8 cellular contexts compared by ENCODE assay signal in genomic region chr20:8019178-8019997, GRCh38. TPM values are rescaled to one million over a fixed set of nuclear protein-coding genes. Genes with fewer than 3 reads are reported as not detected.
A peak's percentile ranks its signal among the peaks of the same experiment; 100 is the strongest.
DNase-seq lines count a peak whose midpoint lies in the region; ATAC-seq and TF ChIP-seq lines count a peak whose summit lies in the region.

TMX4 (minus strand) TSS chr20:8019761; CDS start chr20:8019613, 148 bp downstream.

- H3K4me1 ChIP-seq in GM23338 (ENCODE audit: insufficient read depth) (peaks cover 4% of the 10 kb centered on the region), RWPE2 (ENCODE audit: insufficient read depth, poor library complexity, severe bottlenecking) (peaks cover 15% of the 10 kb centered on the region)

- H3K36me3 Mint-ChIP-seq in GM23338 (ENCODE audit: low read depth), result no peaks in the 10 kb centered on the region; the same call in 2 of the 3 replicates
- H3K36me3 Mint-ChIP-seq in nephron (ENCODE audit: low read depth), result no peaks in the 10 kb centered on the region
- peaks cover 11% of the 10 kb centered on the region for H3K36me3 Mint-ChIP-seq in stimulated activated naive CD8-positive, alpha-beta T cell treated with anti-CD3 and anti-CD28 coated beads, Interleukin-15, Interleukin-2, amounts not matched to agents 100 ng/mL and 50 ng/mL, for 24 hours (ENCODE audit: low read depth)

- H3K4me3 ChIP-seq in GM23338 (peak within 1 kb of the TSS; percentile 64), RWPE2 (ENCODE audit: severe bottlenecking) (peak within 1 kb of the TSS; percentile 78)

- H3K9me3 Mint-ChIP-seq in GM23338 (no peaks in the 10 kb centered on the region), nephron (no peaks in the 10 kb centered on the region)
- H3K9me3 Mint-ChIP-seq in stimulated activated naive CD8-positive, alpha-beta T cell treated with anti-CD3 and anti-CD28 coated beads, Interleukin-15, Interleukin-2, amounts not matched to agents 100 ng/mL and 50 ng/mL, for 24 hours, result no peaks in the 10 kb centered on the region

- peak within 1 kb of the TSS; percentile 90 for H2AFZ ChIP-seq in GM23338

- TF ChIP-seq CTCF in GM23338 (conservative IDR thresholded peaks at IDR 0.05; ENCODE audit: low read depth in 2 of 2), result peak in 1 of 2 experiments; percentile 35; a peak in 3 of 4 replicates
- TF ChIP-seq CTCF in RWPE2 (IDR thresholded peaks at IDR 0.05; ENCODE audit: poor library complexity, severe bottlenecking), result peak; percentile 46
- peak; percentile 36 to 64 (median 40) for TF ChIP-seq CTCF in nephron (IDR thresholded peaks at IDR 0.05; ENCODE audit: unreplicated experiment in 3 of 3)

- H3K27me3 Mint-ChIP-seq in GM23338 (ENCODE audit: insufficient read depth, low read depth, poor library complexity), result peaks cover 3% of the 10 kb centered on the region
- H3K27me3 Mint-ChIP-seq in nephron (ENCODE audit: low read depth), result no peaks in the 10 kb centered on the region
- no peaks in the 10 kb centered on the region for H3K27me3 Mint-ChIP-seq in stimulated activated naive CD8-positive, alpha-beta T cell treated with anti-CD3 and anti-CD28 coated beads, Interleukin-15, Interleukin-2, amounts not matched to agents 100 ng/mL and 50 ng/mL, for 24 hours

- H3F3A ChIP-seq in GM23338 (replicated peaks; ENCODE audit: low read depth), result no peaks in the 10 kb centered on the region

- H3K4me3 Mint-ChIP-seq in GM23338, result peak within 1 kb of the TSS; percentile 88
- peak within 1 kb of the TSS; percentile 89 to 93 (median 90) for H3K4me3 Mint-ChIP-seq in nephron
- H3K4me3 Mint-ChIP-seq in stimulated activated naive CD8-positive, alpha-beta T cell treated with anti-CD3 and anti-CD28 coated beads, Interleukin-15, Interleukin-2, amounts not matched to agents 100 ng/mL and 50 ng/mL, for 24 hours, result peak within 1 kb of the TSS; percentile 87

- H3K4me2 ChIP-seq in GM23338, result peak within 1 kb of the TSS; percentile 93

- H4K20me1 ChIP-seq in GM23338 (replicated peaks; ENCODE audit: insufficient read depth), result 0 out of 2 replicates have a peak, but pooled peaks cover 4% of the 10 kb centered on the region

- H3K79me2 ChIP-seq in GM23338 (replicated peaks; ENCODE audit: insufficient read depth), result no peaks in the 10 kb centered on the region

- H3K36me3 ChIP-seq in GM23338 (ENCODE audit: insufficient read depth) (no peaks in the 10 kb centered on the region), RWPE2 (ENCODE audit: low read depth) (no peaks in the 10 kb centered on the region)

- DNase-seq in EL (peak; percentile 96), GM23338 (ENCODE audit: low spot score) (peak; percentile 96), LHCN-M2 (ENCODE audit: low read depth) (peak; percentile 93), RWPE2 (ENCODE audit: low spot score) (peak; percentile 96), fibroblast of peridontal ligament (ENCODE audit: extremely low read depth) (peak; percentile 92)
- DNase-seq in activated T-helper 9 cell treated with anti-CD3 and anti-CD28 coated beads, Interleukin-2, amount 50 U/mL, for 16 hours (ENCODE audit: low read depth), result peak; percentile 88

- H3K27ac Mint-ChIP-seq in GM23338, result peak within 1 kb of the TSS; percentile 95
- peak within 1 kb of the TSS in 2 of 3 experiments; percentile 70 to 92 for H3K27ac Mint-ChIP-seq in nephron
- H3K27ac Mint-ChIP-seq in stimulated activated naive CD8-positive, alpha-beta T cell treated with anti-CD3 and anti-CD28 coated beads, Interleukin-15, Interleukin-2, amounts not matched to agents 100 ng/mL and 50 ng/mL, for 24 hours, result peak within 1 kb of the TSS; percentile 94

- H3K27ac ChIP-seq in GM23338 (ENCODE audit: low read depth), result no peak within 1 kb of the TSS
- peak within 1 kb of the TSS; percentile 69 for H3K27ac ChIP-seq in RWPE2 (ENCODE audit: poor library complexity, severe bottlenecking)

- H3K4me1 Mint-ChIP-seq in GM23338 (peaks cover 10% of the 10 kb centered on the region; the same call in 2 of the 3 replicates), nephron (peaks cover 8% of the 10 kb centered on the region)
- peaks cover 37% of the 10 kb centered on the region for H3K4me1 Mint-ChIP-seq in stimulated activated naive CD8-positive, alpha-beta T cell treated with anti-CD3 and anti-CD28 coated beads, Interleukin-15, Interleukin-2, amounts not matched to agents 100 ng/mL and 50 ng/mL, for 24 hours (ENCODE audit: low read depth)

- ATAC-seq in GM23338 (peak; percentile 93), RWPE2 (ENCODE audit: low read depth) (peak; percentile 91)

- H3K9me2 ChIP-seq in GM23338 (ENCODE audit: insufficient read depth), result no peaks in the 10 kb centered on the region

- H3K9me3 ChIP-seq in RWPE2 (ENCODE audit: severe bottlenecking), result no peaks in the 10 kb centered on the region

- H3K27me3 ChIP-seq in GM23338 (ENCODE audit: insufficient read depth), result no peaks in the 10 kb centered on the region
- no peaks in the 10 kb centered on the region for H3K27me3 ChIP-seq in RWPE2 (ENCODE audit: insufficient read depth, poor library complexity, severe bottlenecking)

TF ChIP-seq in GM23338, 12 proteins besides CTCF, POLR2A, EP300 and RAD21:
- no peak for TF ChIP-seq STAT1 (IDR thresholded peaks at IDR 0.05; ENCODE audit: unreplicated experiment)
- TF ChIP-seq CREB1 (CRISPR knock-in tag; IDR thresholded peaks at IDR 0.05; ENCODE audit: low read depth), result no peak
- no peak for TF ChIP-seq EZH2phosphoT487 (IDR thresholded peaks at IDR 0.05; ENCODE audit: unreplicated experiment)
- peak; percentile 67 for TF ChIP-seq POLR2AphosphoS5 (IDR thresholded peaks at IDR 0.05; ENCODE audit: low read depth)
- no peak for TF ChIP-seq NANOG (IDR thresholded peaks at IDR 0.05; ENCODE audit: borderline replicate concordance)
- TF ChIP-seq ZNF331 (CRISPR knock-in tag; IDR thresholded peaks at IDR 0.05; ENCODE audit: low read depth), result no peak
- no peak for TF ChIP-seq ETS1 (IDR thresholded peaks at IDR 0.05)

RNA-seq across cellular contexts. Expression of gene TMX4, which starts in this region (rescaled TPM):
- total RNA-seq in GM23338 (2014; rRNA removed; shearing (Covaris generic)), result 5.0 and 7.5 TPM in 2 replicates
- 2.1 and 2.5 TPM in 2 replicates for polyA plus RNA-seq in GM23338 (2016; fragmentation: Nextera tagmentation; extraction: Ambion mirVana)
- 24.0 and 29.3 TPM in 2 replicates for total RNA-seq in LHCN-M2 (2014; rRNA removed)
- polyA plus RNA-seq in LHCN-M2 (2012), result 6.1 TPM
